In genomic region chr4:110003401-110004187, GRCh38 we compare ENCODE assay signal across 27 cellular contexts.
DNase-seq lines count a peak whose midpoint lies in the region; ATAC-seq and TF ChIP-seq lines count a peak whose summit lies in the region.
"Had no signal": no experiment of that assay in that cellular context is flagged by ENCODE, and none has a peak within 500 bp of the region (broad histone marks: within the 10 kb centered on the region; RNA-seq: fewer than 3 reads in every experiment).

No MANE protein-coding gene starts in this region.

- ATAC-seq in esophagus mucosa = peak; percentile 38
- no peak for ATAC-seq in left ventricle myocardium superior
- ATAC-seq: heart left ventricle, natural killer cell, upper lobe of right lung had no signal

- intact Hi-C loops in left ventricle myocardium superior (cut with micrococcal nuclease) = no loop called here

- H3K9me3 ChIP-seq in WERI-Rb-1 (ENCODE audit: severe bottlenecking) = no peaks in the 10 kb centered on the region
- H3K9me3 ChIP-seq: heart left ventricle, upper lobe of right lung had no signal

- DNase-seq in stimulated activated CD4-positive, alpha-beta T cell treated with anti-CD3 and anti-CD28 coated beads, Interleukin-15, amount 100 ng/mL, for 24 hours = peak; percentile 14
- no peak for DNase-seq in stimulated activated CD4-positive, alpha-beta T cell treated with anti-CD3 and anti-CD28 coated beads, Interleukin-4, amount 100 ng/mL, for 1 hour
- peak; percentile 46 for DNase-seq in RKO (ENCODE audit: low spot score)
- no peak for DNase-seq in WERI-Rb-1
- DNase-seq in caudate nucleus (lab: John Stamatoyannopoulos, UW) = no peak
- DNase-seq in left ventricle myocardium superior = no peak
- DNase-seq: activated CD8-positive, alpha-beta memory T cell treated with anti-CD3 and anti-CD28 coated beads, Interleukin-2, amount 50 U/mL, for 48 hours; activated effector memory CD4-positive, alpha-beta T cell treated with anti-CD3 and anti-CD28 coated beads, Interleukin-2, amount 50 U/mL, for 16 hours; C1 segment of cervical spinal cord; COR-L47; DMS53; GDM1; H7; heart left ventricle; KG1; kidney glomerular epithelial cell; MM.1S; natural killer cell; NCI-H1417 treated with DMSO at 0.1 percent for 48 hours; NCI-H2081 treated with DMSO at 0.1 percent for 48 hours; NCI-H226; NCI-H69; upper lobe of right lung had no signal

- TF ChIP-seq CTCF in WERI-Rb-1 (IDR thresholded peaks at IDR 0.05; ENCODE audit: low read depth, low read length) = no peak

- no peaks in the 10 kb centered on the region for H3K36me3 ChIP-seq in WERI-Rb-1
- H3K36me3 ChIP-seq: heart left ventricle, upper lobe of right lung had no signal

- no peaks in the 10 kb centered on the region for H3K27me3 ChIP-seq in WERI-Rb-1 (ENCODE audit: insufficient read depth, low read depth, severe bottlenecking)
- H3K27me3 ChIP-seq: upper lobe of right lung had no signal

- H3K4me3 ChIP-seq in WERI-Rb-1 (ENCODE audit: low read depth, low read length) = no peak overlapping the region
- H3K4me3 ChIP-seq: heart left ventricle, lung, SK-N-MC, upper lobe of right lung had no signal

- H3K27ac ChIP-seq in WERI-Rb-1 (no peak overlapping the region), caudate nucleus (ENCODE audit: low read depth, low read length) (no peak overlapping the region)
- H3K27ac ChIP-seq: epithelial cell of prostate, heart left ventricle, upper lobe of right lung had no signal

Comparison
In these comparisons a context has a peak if more than half of its experiments do, and no peak if none do; other contexts are left out.
1. DNase-seq: peak in stimulated activated CD4-positive, alpha-beta T cell treated with anti-CD3 and anti-CD28 coated beads, Interleukin-15, amount 100 ng/mL, for 24 hours (single experiment) and RKO (single experiment); none in stimulated activated CD4-positive, alpha-beta T cell treated with anti-CD3 and anti-CD28 coated beads, Interleukin-4, amount 100 ng/mL, for 1 hour (single experiment), WERI-Rb-1 (single experiment), caudate nucleus (0 of 61) and left ventricle myocardium superior (single experiment).